ENCODE assay signal across 12 cellular contexts in the genomic region with DNA sequence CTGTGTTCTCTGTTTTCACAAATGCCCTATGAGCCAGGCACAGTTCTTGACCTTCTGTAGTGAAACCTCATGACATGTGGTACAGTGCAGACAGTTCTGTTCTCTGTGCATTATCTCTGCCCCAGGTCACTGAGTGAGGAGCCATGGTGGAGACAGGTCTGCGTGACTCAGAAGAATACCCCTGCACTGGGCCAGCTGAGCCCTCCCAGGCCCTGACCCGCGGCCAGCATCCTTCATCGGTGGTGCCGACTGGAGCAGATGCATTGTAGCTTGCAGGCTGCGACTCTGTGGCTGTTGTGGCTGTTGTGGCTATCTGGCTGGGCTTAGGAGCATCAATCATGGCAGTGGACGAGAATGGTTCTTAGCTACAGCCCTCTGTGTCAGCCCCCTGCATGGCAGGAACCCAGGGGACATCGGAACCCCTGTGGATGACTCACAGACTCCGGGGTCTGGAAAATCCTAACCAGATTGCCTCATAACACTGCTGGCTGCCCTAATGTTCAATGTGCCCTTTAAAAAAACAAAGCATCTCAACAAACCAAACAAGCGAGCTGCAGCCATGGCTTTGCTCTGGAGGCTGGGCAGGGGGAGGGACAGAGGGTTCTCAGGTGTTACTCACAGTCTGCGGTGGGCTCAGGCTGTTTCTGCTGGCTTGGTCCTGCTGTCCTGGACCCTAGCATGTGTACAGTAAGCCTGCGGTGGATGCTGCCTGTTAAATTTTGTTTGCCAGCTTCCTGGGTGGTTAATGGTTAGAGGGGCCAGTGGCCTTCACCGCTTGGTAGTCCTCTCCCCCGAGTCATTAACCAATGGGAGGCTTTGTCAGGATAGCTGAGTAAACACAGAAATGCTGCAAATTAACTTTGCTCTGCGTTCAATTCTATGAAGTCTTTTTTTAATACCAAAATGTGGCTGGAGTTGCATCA. TPM values are rescaled to one million over a fixed set of nuclear protein-coding genes. Genes with fewer than 3 reads are reported as not detected.
DNase-seq lines count a peak whose midpoint lies in the region; ATAC-seq, FAIRE-seq and TF ChIP-seq lines count a peak whose summit lies in the region.
"Had no signal": no experiment of that assay in that cellular context is flagged by ENCODE, and none has a peak within 500 bp of the region (broad histone marks: within the 10 kb centered on the region; RNA-seq: fewer than 3 reads in every experiment).

A gene with protein sequence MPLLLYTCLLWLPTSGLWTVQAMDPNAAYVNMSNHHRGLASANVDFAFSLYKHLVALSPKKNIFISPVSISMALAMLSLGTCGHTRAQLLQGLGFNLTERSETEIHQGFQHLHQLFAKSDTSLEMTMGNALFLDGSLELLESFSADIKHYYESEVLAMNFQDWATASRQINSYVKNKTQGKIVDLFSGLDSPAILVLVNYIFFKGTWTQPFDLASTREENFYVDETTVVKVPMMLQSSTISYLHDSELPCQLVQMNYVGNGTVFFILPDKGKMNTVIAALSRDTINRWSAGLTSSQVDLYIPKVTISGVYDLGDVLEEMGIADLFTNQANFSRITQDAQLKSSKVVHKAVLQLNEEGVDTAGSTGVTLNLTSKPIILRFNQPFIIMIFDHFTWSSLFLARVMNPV (minus strand): TSS at position 689 of the 923 bp plus-strand sequence. CDS start 8,688 bp downstream, outside the sequence.

- H3K9ac ChIP-seq in HepG2 (ENCODE audit: insufficient read depth, low read depth, low read length) = peak within 1 kb of the TSS; percentile 70

- H3K4me3 Mint-ChIP-seq in activated CD8-positive, alpha-beta T cell treated with anti-CD3 and anti-CD28 coated beads, Interleukin-2, amount 10 ng/mL, durations not matched to agents 7 days and 5 days = no peak within 1 kb of the TSS
- H3K4me3 Mint-ChIP-seq: H9 had no signal

- TF ChIP-seq CTCF in cardiac fibroblast (IDR thresholded peaks at IDR 0.05; ENCODE audit: low read depth, low read length) = no peak
- TF ChIP-seq CTCF in HepG2 (CRISPR knock-in tag; IDR thresholded peaks at IDR 0.05) = no peak

- H3K4me2 ChIP-seq in HepG2 (ENCODE audit: low read depth, low read length) = peak within 1 kb of the TSS; percentile 83

- DNase-seq in right cardiac atrium (peak in 2 of 3 donors; percentile 45 to 55), cardiac septum (ENCODE audit: low spot score) (no peak), cardiac fibroblast (ENCODE audit: low read depth in 2 of 2) (peak; percentile 14 to 74), HepG2 (ENCODE audit: low spot score) (peak; percentile 95), aorta (peak in 1 of 2 donors; percentile 61), NCI-H82 treated with DMSO at 0.1 percent for 48 hours (lab: John Stamatoyannopoulos, UW; ENCODE audit: unreplicated experiment) (no peak), SHP77 treated with DMSO at 0.1 percent for 48 hours (lab: John Stamatoyannopoulos, UW) (no peak)
- no peak for DNase-seq in activated CD8-positive, alpha-beta T cell treated with anti-CD3 and anti-CD28 coated beads, Interleukin-2, amount 10 ng/mL, durations not matched to agents 7 days and 5 days
- DNase-seq: activated CD8-positive, alpha-beta memory T cell treated with anti-CD3 and anti-CD28 coated beads for 24 hours; H9; NCI-H526 had no signal

- peak; percentile 88 for FAIRE-seq in HepG2 (lab: Jason Lieb, UNC)
- FAIRE-seq: keratinocyte had no signal

- in situ Hi-C loops in HepG2 (cut with HindIII; ENCODE audit: extremely low pct_ligation_motif_present, low pct_unique_long_range_greater_than_20kb) = no loop called here

- 64% methylated on average over 15 of the region's 15 CpGs for WGBS in right cardiac atrium
- 0% methylated on average over 8 of the region's 15 CpGs for WGBS in HepG2 (ENCODE audit: low lambda C conversion rate)
- WGBS in aorta, 2 donors = 39 to 40% methylated on average over 15 of the region's 15 CpGs

- H3K79me2 ChIP-seq in HepG2 (ENCODE audit: insufficient read depth, low read length) = peaks cover 49% of the 10 kb centered on the region

- peak; percentile 31; the same call in 1 of the 2 replicates for TF ChIP-seq RAD21 in HepG2 (CRISPR knock-in tag; IDR thresholded peaks at IDR 0.05)

- peak; percentile 84 to 99 for TF ChIP-seq POLR2A in HepG2 (IDR thresholded peaks at IDR 0.05; ENCODE audit: insufficient read depth in 1 of 2, low read depth in 2 of 2, low read length in 2 of 2)

- H3K9me3 Mint-ChIP-seq in activated CD8-positive, alpha-beta T cell treated with anti-CD3 and anti-CD28 coated beads, Interleukin-2, amount 10 ng/mL, durations not matched to agents 7 days and 5 days (ENCODE audit: insufficient read depth) = no peaks in the 10 kb centered on the region

- H3K4me1 Mint-ChIP-seq in activated CD8-positive, alpha-beta T cell treated with anti-CD3 and anti-CD28 coated beads, Interleukin-2, amount 10 ng/mL, durations not matched to agents 7 days and 5 days (ENCODE audit: low read depth) = no peaks in the 10 kb centered on the region

- H3K4me3 ChIP-seq in right cardiac atrium (ENCODE audit: low read length) (no peak within 1 kb of the TSS), cardiac fibroblast (replicated peaks in 1 of 2; ENCODE audit: low read depth in 2 of 2, low read length in 2 of 2) (no peak within 1 kb of the TSS), HepG2 (replicated peaks in 1 of 3; ENCODE audit: insufficient read depth in 1 of 3, low read depth in 2 of 3, low read length in 3 of 3) (peak within 1 kb of the TSS; percentile 61 to 87 (median 67)), aorta (ENCODE audit: low read length in 2 of 2) (no peak within 1 kb of the TSS)

- intact Hi-C loops in right cardiac atrium (cut with DNase I) = no loop called here
- intact Hi-C loops in cardiac septum (cut with DNase I) = no loop called here
- intact Hi-C loops in HepG2 (cut with micrococcal nuclease; ENCODE audit: unreplicated experiment) = loop anchor here (2.0 to 5.0 kb wide), 3 partner anchors 18 to 90 kb away; no protein-coding TSS in a partner anchor
- intact Hi-C loops in aorta (cut with DNase I) = no loop called here

- no peak within 1 kb of the TSS for H3K27ac Mint-ChIP-seq in activated CD8-positive, alpha-beta T cell treated with anti-CD3 and anti-CD28 coated beads, Interleukin-2, amount 10 ng/mL, durations not matched to agents 7 days and 5 days
- H3K27ac Mint-ChIP-seq: H9 had no signal

- no peaks in the 10 kb centered on the region for H3K9me3 ChIP-seq in right cardiac atrium (ENCODE audit: control insufficient read depth, low read length)
- H3K9me3 ChIP-seq in HepG2 (ENCODE audit: low read length) = no peaks in the 10 kb centered on the region
- no peaks in the 10 kb centered on the region for H3K9me3 ChIP-seq in aorta (ENCODE audit: control insufficient read depth, low read length)

- H3K27ac ChIP-seq in right cardiac atrium (ENCODE audit: low read length) = no peak within 1 kb of the TSS
- H3K27ac ChIP-seq in HepG2 (ENCODE audit: extremely low read length, insufficient read depth, low read length) = peak within 1 kb of the TSS; percentile 87
- H3K27ac ChIP-seq in aorta (ENCODE audit: low read depth in 1 of 2, low read length in 2 of 2) = no peak within 1 kb of the TSS

- peaks cover 2% of the 10 kb centered on the region for H3K27me3 Mint-ChIP-seq in activated CD8-positive, alpha-beta T cell treated with anti-CD3 and anti-CD28 coated beads, Interleukin-2, amount 10 ng/mL, durations not matched to agents 7 days and 5 days (ENCODE audit: low read depth)

- TF ChIP-seq EP300 in HepG2 (IDR thresholded peaks at IDR 0.05; ENCODE audit: low read depth in 2 of 2, low read length in 2 of 2) = peak in 1 of 2 experiments; percentile 60; a peak in 2 of 4 replicates
- no peak for TF ChIP-seq EP300 in HepG2 (CRISPR knock-in tag; IDR thresholded peaks at IDR 0.05; ENCODE audit: borderline replicate concordance)

- ATAC-seq in right cardiac atrium (peak; percentile 80 to 83), HepG2 (peak; percentile 92), aorta (ENCODE audit: low FRiP score) (peak; percentile 50)
- ATAC-seq in activated CD8-positive, alpha-beta T cell treated with anti-CD3 and anti-CD28 coated beads, Interleukin-2, amount 10 ng/mL, durations not matched to agents 7 days and 5 days = no peak

- H2AFZ ChIP-seq in HepG2 (ENCODE audit: low read length) = peak within 1 kb of the TSS; percentile 42

- POLR2A ChIA-PET in HepG2 (lab: Yijun Ruan, JAX) = interaction anchor here (0.8 to 4.8 kb wide), 17 partner anchors 9 to 257 kb away, joined by 3 to 23 read pairs (median 6); partner anchors contain the start of genes SERPINA1 and SERPINA10
- POLR2A ChIA-PET in activated CD8-positive, alpha-beta T cell treated with anti-CD3 and anti-CD28 coated beads, Interleukin-2, amount 10 ng/mL, durations not matched to agents 7 days and 5 days (lab: Charles Lee) = no interaction called here

- CTCF ChIA-PET in HepG2 (lab: Yijun Ruan, JAX; ENCODE audit: low intra/inter-chr PET ratio, low total read pairs) = no interaction called here
- CTCF ChIA-PET in activated CD8-positive, alpha-beta T cell treated with anti-CD3 and anti-CD28 coated beads, Interleukin-2, amount 10 ng/mL, durations not matched to agents 7 days and 5 days (lab: Charles Lee) = interaction anchor here (0.6 kb wide), 1 partner anchor 135 kb away, joined by 3 read pairs; no protein-coding TSS in a partner anchor

- no peaks in the 10 kb centered on the region for H3K36me3 ChIP-seq in HepG2 (replicated peaks in 1 of 2; ENCODE audit: control insufficient read depth in 1 of 2, insufficient read depth in 2 of 2, low read length in 2 of 2)
- H3K36me3 ChIP-seq in aorta (ENCODE audit: control insufficient read depth in 1 of 2, insufficient read depth in 2 of 2, low read length in 1 of 2) = no peaks in the 10 kb centered on the region

- TSS peak; percentile 65 for BruUV-seq in HepG2 (replicated peaks; lab: Mats Ljungman, UMichigan)

- H4K20me1 ChIP-seq in HepG2 (ENCODE audit: insufficient read depth, low read length) = no peaks in the 10 kb centered on the region

- H3K36me3 Mint-ChIP-seq in activated CD8-positive, alpha-beta T cell treated with anti-CD3 and anti-CD28 coated beads, Interleukin-2, amount 10 ng/mL, durations not matched to agents 7 days and 5 days (ENCODE audit: low read depth) = no peaks in the 10 kb centered on the region

- H3K27me3 ChIP-seq in right cardiac atrium (ENCODE audit: control insufficient read depth, insufficient read depth) (no peaks in the 10 kb centered on the region), HepG2 (ENCODE audit: control insufficient read depth in 1 of 2, insufficient read depth in 2 of 2, low read length in 2 of 2) (no peaks in the 10 kb centered on the region), aorta (ENCODE audit: control insufficient read depth in 1 of 2, insufficient read depth in 2 of 2, low read length in 1 of 2) (peaks cover 0 to 1% of the 10 kb centered on the region in 2 donors)

- no peaks in the 10 kb centered on the region for H3K4me1 ChIP-seq in right cardiac atrium (ENCODE audit: control insufficient read depth, insufficient read depth, low read length)
- peaks cover 72% of the 10 kb centered on the region for H3K4me1 ChIP-seq in HepG2 (ENCODE audit: insufficient read depth, low read length)
- H3K4me1 ChIP-seq in aorta (ENCODE audit: control insufficient read depth in 1 of 2, insufficient read depth in 2 of 2, low read length in 2 of 2) = no peaks in the 10 kb centered on the region

RNA-seq across cellular contexts. Expression of the gene that starts here (rescaled TPM):
- not detected for total RNA-seq in right cardiac atrium
- not detected for polyA plus RNA-seq in right cardiac atrium
- total RNA-seq in cardiac septum = not detected
- 144 and 260 TPM in 2 replicates for total RNA-seq in HepG2 (2016; rRNA removed; fragmentation: Illumina TruSeq; extraction: Trizol)
- 46.5 and 59.8 TPM in 2 replicates for total RNA-seq in HepG2 (2016; cell fraction: cytosol; rRNA removed; fragmentation: Illumina TruSeq; extraction: Trizol; ENCODE audit: low read depth)
- 147 and 255 TPM in 2 replicates for total RNA-seq in HepG2 (2016; cell fraction: insoluble cytoplasmic fraction; rRNA removed; fragmentation: Illumina TruSeq; extraction: Trizol)
- 72.4 and 91.0 TPM in 2 replicates for total RNA-seq in HepG2 (2016; cell fraction: membrane; rRNA removed; fragmentation: Illumina TruSeq; extraction: Trizol)
- total RNA-seq in HepG2 (2016; cell fraction: nucleus; rRNA removed; fragmentation: Illumina TruSeq; extraction: Trizol) = 209 and 232 TPM in 2 replicates
- 333 and 391 TPM in 2 replicates for polyA plus RNA-seq in HepG2 (2011; rRNA removed)
- 334 and 367 TPM in 2 replicates for polyA plus RNA-seq in HepG2 (2011; cell fraction: cytosol; rRNA removed)
- polyA plus RNA-seq in HepG2 (2011; cell fraction: nucleus; rRNA removed) = 148 and 149 TPM in 2 replicates
- 165 and 183 TPM in 2 replicates for polyA plus RNA-seq in HepG2 (2012)
- 50.8 and 68.1 TPM in 2 replicates for polyA plus RNA-seq in HepG2 (2016; cell fraction: cytosol; fragmentation: Illumina TruSeq; extraction: Trizol; ENCODE audit: low read depth)
- 148 and 161 TPM in 2 replicates for polyA plus RNA-seq in HepG2 (2016; cell fraction: insoluble cytoplasmic fraction; fragmentation: Illumina TruSeq; extraction: Trizol; ENCODE audit: low read depth)
- 59.5 and 79.3 TPM in 2 replicates for polyA plus RNA-seq in HepG2 (2016; cell fraction: membrane; fragmentation: Illumina TruSeq; extraction: Trizol; ENCODE audit: low read depth)
- polyA plus RNA-seq in HepG2 (2016; cell fraction: nucleus; fragmentation: Illumina TruSeq; extraction: Trizol; ENCODE audit: insufficient read depth, low read depth) = 298 and 309 TPM in 2 replicates
- 295 TPM in 1 of 2 replicates, not detected in the other for polyA minus RNA-seq in HepG2 (2011; rRNA and poly(A)+ RNA removed; ENCODE audit: low replicate concordance)
- 62.1 and 78.1 TPM in 2 replicates for polyA minus RNA-seq in HepG2 (2011; cell fraction: cytosol; rRNA and poly(A)+ RNA removed)
- polyA minus RNA-seq in HepG2 (2011; cell fraction: nucleus; rRNA and poly(A)+ RNA removed) = 54.3 and 66.5 TPM in 2 replicates
- not detected for total RNA-seq in aorta
- polyA plus RNA-seq in aorta = not detected
- total RNA-seq in activated CD8-positive, alpha-beta T cell treated with anti-CD3 and anti-CD28 coated beads, Interleukin-2, amount 10 ng/mL, durations not matched to agents 7 days and 5 days = not detected
- total RNA-seq: H9 had no signal
- polyA plus RNA-seq: keratinocyte had no signal

Comparison
In these comparisons a context has a peak if more than half of its experiments do, and no peak if none do; other contexts are left out.
1. RNA of the gene that starts here (total RNA-seq): 46.5 to 260 TPM in HepG2; not detected in right cardiac atrium, not detected in cardiac septum (single experiment), not detected in aorta and not detected in activated CD8-positive, alpha-beta T cell treated with anti-CD3 and anti-CD28 coated beads, Interleukin-2, amount 10 ng/mL, durations not matched to agents 7 days and 5 days; every median in the first group is over 10 times any median in the second.
2. RNA of the gene that starts here (polyA plus RNA-seq): 50.8 to 391 TPM in HepG2; not detected in aorta and not detected in right cardiac atrium (single experiment); every median in the first group is over 10 times any median in the second.
3. Peak in DNase-seq and ATAC-seq in right cardiac atrium; RNA of the gene not detected or under 1 TPM.
4. Peak in ATAC-seq in aorta; RNA of the gene not detected or under 1 TPM.
5. DNase-seq: peak in cardiac fibroblast (2 of 2) and HepG2 (single experiment); none in cardiac septum (single experiment), activated CD8-positive, alpha-beta T cell treated with anti-CD3 and anti-CD28 coated beads, Interleukin-2, amount 10 ng/mL, durations not matched to agents 7 days and 5 days (single experiment), NCI-H82 treated with DMSO at 0.1 percent for 48 hours (single experiment) and SHP77 treated with DMSO at 0.1 percent for 48 hours (single experiment).
6. H3K4me3 ChIP-seq: peak in HepG2 (3 of 3); none in right cardiac atrium (single experiment), cardiac fibroblast (0 of 2) and aorta (0 of 2).